ENCODE assay signal across 14 cellular contexts in genomic region chr15:90210593-90210992, GRCh38. TPM values are rescaled to one million over a fixed set of nuclear protein-coding genes. Genes with fewer than 3 reads are reported as not detected.
DNase-seq lines count a peak whose midpoint lies in the region; ATAC-seq and TF ChIP-seq lines count a peak whose summit lies in the region.
"Had no signal": no experiment of that assay in that cellular context is flagged by ENCODE, and none has a peak within 500 bp of the region (broad histone marks: within the 10 kb centered on the region; RNA-seq: fewer than 3 reads in every experiment).

No MANE protein-coding gene starts in this region.

- peak overlapping the region; percentile 60 for H3K4me3 Mint-ChIP-seq in stimulated activated effector memory CD8-positive, alpha-beta T cell treated with anti-CD3 and anti-CD28 coated beads, Interleukin-12 subunit alpha, Interleukin-12 subunit beta, amount 100 ng/mL, for 72 hours
- H3K4me3 Mint-ChIP-seq: T-cell had no signal

- peaks cover 10% of the 10 kb centered on the region for H3K36me3 Mint-ChIP-seq in stimulated activated effector memory CD8-positive, alpha-beta T cell treated with anti-CD3 and anti-CD28 coated beads, Interleukin-12 subunit alpha, Interleukin-12 subunit beta, amount 100 ng/mL, for 72 hours

- no peaks in the 10 kb centered on the region for H3K27me3 ChIP-seq in heart left ventricle
- H3K27me3 ChIP-seq: testis had no signal

- ATAC-seq in heart left ventricle (peak; percentile 29 to 51 (median 42)), HG03342 (IDR thresholded peaks at IDR 0.05; ENCODE audit: unreplicated experiment) (no peak)
- ATAC-seq in stimulated activated effector memory CD8-positive, alpha-beta T cell treated with anti-CD3 and anti-CD28 coated beads, Interleukin-12 subunit alpha, Interleukin-12 subunit beta, amount 100 ng/mL, for 72 hours: no peak

- no peak for TF ChIP-seq CTCF in VCaP (conservative IDR thresholded peaks at IDR 0.05)
- no peak for TF ChIP-seq CTCF in heart left ventricle (IDR thresholded peaks at IDR 0.05)

- no peaks in the 10 kb centered on the region for H3K9me3 ChIP-seq in heart left ventricle
- H3K9me3 ChIP-seq: testis had no signal

- intact Hi-C loops in heart left ventricle (cut with DNase I): no loop called here

- DNase-seq in DMS79 treated with DMSO at 0.1 percent for 48 hours (lab: John Stamatoyannopoulos, UW) (peak; percentile 19), DMS79 (lab: John Stamatoyannopoulos, UW) (no peak), heart left ventricle (peak in 2 of 5 donors; percentile 58 to 64), NCI-H526 (lab: John Stamatoyannopoulos, UW) (no peak), NCI-H446 treated with DMSO at 0.1 percent for 48 hours (lab: John Stamatoyannopoulos, UW) (no peak)
- DNase-seq in stimulated activated effector memory CD8-positive, alpha-beta T cell treated with anti-CD3 and anti-CD28 coated beads, Interleukin-12 subunit alpha, Interleukin-12 subunit beta, amount 100 ng/mL, for 72 hours (ENCODE audit: low spot score in 2 of 2): no peak
- DNase-seq: activated CD4-positive, alpha-beta T cell treated with anti-CD3 and anti-CD28 coated beads, Interleukin-2, amount 50 U/mL, for 1 hour; central memory CD4-positive, alpha-beta T cell; T-cell; testis had no signal

- H3K4me1 Mint-ChIP-seq in stimulated activated effector memory CD8-positive, alpha-beta T cell treated with anti-CD3 and anti-CD28 coated beads, Interleukin-12 subunit alpha, Interleukin-12 subunit beta, amount 100 ng/mL, for 72 hours: peaks cover 65% of the 10 kb centered on the region

- H3K36me3 ChIP-seq in heart left ventricle: peaks cover 0 to 7% (median 0%) of the 10 kb centered on the region in 9 donors

- 45 to 72% (median 62%) methylated on average over 8 of the region's 8 CpGs for WGBS in heart left ventricle, 4 donors

- H3K27ac Mint-ChIP-seq in stimulated activated effector memory CD8-positive, alpha-beta T cell treated with anti-CD3 and anti-CD28 coated beads, Interleukin-12 subunit alpha, Interleukin-12 subunit beta, amount 100 ng/mL, for 72 hours: peak overlapping the region; percentile 92

- H3K27ac ChIP-seq in VCaP (peak overlapping the region; percentile 76; the same call in 1 of the 2 replicates), heart left ventricle (peak overlapping the region in 1 of 12 donors; percentile 65)
- H3K27ac ChIP-seq: 22Rv1, testis had no signal

- no peak overlapping the region for H3K4me3 ChIP-seq in heart left ventricle
- H3K4me3 ChIP-seq: testis had no signal

- H3K4me1 ChIP-seq in heart left ventricle: peaks cover 0 to 65% (median 31%) of the 10 kb centered on the region in 12 donors

- TF ChIP-seq POLR2A in heart left ventricle (IDR thresholded peaks at IDR 0.05): no peak

- H3K9me3 Mint-ChIP-seq in stimulated activated effector memory CD8-positive, alpha-beta T cell treated with anti-CD3 and anti-CD28 coated beads, Interleukin-12 subunit alpha, Interleukin-12 subunit beta, amount 100 ng/mL, for 72 hours: no peaks in the 10 kb centered on the region
- H3K9me3 Mint-ChIP-seq: T-cell had no signal

RNA-seq across cellular contexts. Expression of gene SEMA4B, which starts 9.5 kb away (rescaled TPM):
- 100 to 1,000 TPM in 1 of 9 donors, 10 to 100 TPM in 8; 14.8 to 105 (median 21.0) TPM for total RNA-seq in heart left ventricle
- polyA plus RNA-seq in heart left ventricle: 10 to 100 TPM; 13.8 to 36.3 TPM

RNA-seq across cellular contexts. Expression of gene CIB1, which starts 23.1 kb away (rescaled TPM):
- total RNA-seq in heart left ventricle: 100 to 1,000 TPM in 1 of 9 donors, 10 to 100 TPM in 8; 38.7 to 107 (median 80.8) TPM
- polyA plus RNA-seq in heart left ventricle: 100 to 1,000 TPM in 1 of 2 donors, 10 to 100 TPM in 1; 78.2 to 145 TPM

RNA-seq across cellular contexts. Expression of gene GDPGP1, which starts 23.4 kb away (rescaled TPM):
- 10 to 100 TPM in 6 of 9 donors, 1 to 10 TPM in 3; 5.9 to 18.9 (median 13.6) TPM for total RNA-seq in heart left ventricle
- polyA plus RNA-seq in heart left ventricle: 1 to 10 TPM; 4.8 to 5.4 TPM

RNA-seq across cellular contexts. Expression of gene TTLL13, which starts 38.8 kb away (rescaled TPM):
- total RNA-seq in heart left ventricle: under 1 TPM in 4 of 9 donors, not detected in 5; 0.13 to 0.35 (median 0.23) TPM
- under 1 TPM; 0.07 to 0.11 TPM for polyA plus RNA-seq in heart left ventricle
- total RNA-seq: M059J had no signal

RNA-seq across cellular contexts. Expression of gene NGRN, which starts 54.9 kb away (rescaled TPM):
- 100 to 1,000 TPM in 8 of 9 donors, 10 to 100 TPM in 1; 93.2 to 149 (median 116) TPM for total RNA-seq in heart left ventricle
- polyA plus RNA-seq in heart left ventricle: 100 to 1,000 TPM; 119 to 142 TPM

Comparison
In these comparisons a context has a peak if more than half of its experiments do, and no peak if none do; other contexts are left out.
1. ATAC-seq: peak in heart left ventricle (4 of 4); none in stimulated activated effector memory CD8-positive, alpha-beta T cell treated with anti-CD3 and anti-CD28 coated beads, Interleukin-12 subunit alpha, Interleukin-12 subunit beta, amount 100 ng/mL, for 72 hours (single experiment) and HG03342 (single experiment).